1 cellular context compared by ENCODE assay signal in the genomic region with DNA sequence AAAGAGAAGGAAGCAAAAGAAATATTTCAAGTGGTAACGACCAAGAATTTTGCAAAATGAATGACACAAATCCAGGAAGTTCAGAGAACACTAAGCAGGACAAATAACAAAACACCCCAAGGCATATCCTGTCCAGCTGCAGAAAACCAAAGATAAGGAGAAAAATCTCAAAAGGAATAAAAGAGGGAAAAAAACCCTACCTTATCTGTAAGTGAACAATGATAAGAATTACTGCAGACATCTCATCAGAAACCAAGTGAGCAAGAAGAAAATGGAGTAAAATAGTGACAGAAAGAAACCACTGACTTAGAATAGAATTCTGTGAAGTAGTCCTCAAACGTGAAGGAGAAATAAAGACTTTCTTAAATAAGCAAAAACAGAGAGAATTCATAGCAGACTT.
A peak's percentile ranks its signal among the peaks of the same experiment; 100 is the strongest.
TF ChIP-seq lines count a peak whose summit lies in the region.

No MANE protein-coding gene starts in this region.

TF ChIP-seq in K562, 482 proteins besides CTCF, POLR2A, EP300 and RAD21:
- TF ChIP-seq ZNF263 (CRISPR knock-in tag; IDR thresholded peaks at IDR 0.05; ENCODE audit: borderline replicate concordance) (no peak), ETV5 (CRISPR knock-in tag; IDR thresholded peaks at IDR 0.05; ENCODE audit: low read depth) (no peak), ZNF766 (CRISPR knock-in tag; conservative IDR thresholded peaks at IDR 0.05) (peak; percentile 85), TRIM28 (IDR thresholded peaks at IDR 0.05) (peak; percentile 81; the same call in 1 of the 2 replicates), TRIM24 (IDR thresholded peaks at IDR 0.05) (peak in 1 of 2 experiments; percentile 64; a peak in 2 of 4 replicates), HDAC1 (IDR thresholded peaks at IDR 0.05) (no peak), KAT7 (CRISPR knock-in tag; IDR thresholded peaks at IDR 0.05; ENCODE audit: borderline replicate concordance) (no peak), EP400 (IDR thresholded peaks at IDR 0.05) (no peak), CBFB (CRISPR knock-in tag; IDR thresholded peaks at IDR 0.05) (no peak)
- TF ChIP-seq, protein P1, sequence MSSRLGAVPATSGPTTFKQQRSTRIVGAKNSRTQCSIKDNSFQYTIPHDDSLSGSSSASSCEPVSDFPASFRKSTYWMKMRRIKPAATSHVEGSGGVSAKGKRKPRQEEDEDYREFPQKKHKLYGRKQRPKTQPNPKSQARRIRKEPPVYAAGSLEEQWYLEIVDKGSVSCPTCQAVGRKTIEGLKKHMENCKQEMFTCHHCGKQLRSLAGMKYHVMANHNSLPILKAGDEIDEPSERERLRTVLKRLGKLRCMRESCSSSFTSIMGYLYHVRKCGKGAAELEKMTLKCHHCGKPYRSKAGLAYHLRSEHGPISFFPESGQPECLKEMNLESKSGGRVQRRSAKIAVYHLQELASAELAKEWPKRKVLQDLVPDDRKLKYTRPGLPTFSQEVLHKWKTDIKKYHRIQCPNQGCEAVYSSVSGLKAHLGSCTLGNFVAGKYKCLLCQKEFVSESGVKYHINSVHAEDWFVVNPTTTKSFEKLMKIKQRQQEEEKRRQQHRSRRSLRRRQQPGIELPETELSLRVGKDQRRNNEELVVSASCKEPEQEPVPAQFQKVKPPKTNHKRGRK (tag; IDR thresholded peaks at IDR 0.05), result peak; percentile 21; the same call in 1 of the 2 replicates
